ENCODE assay signal across 9 cellular contexts in the genomic region with DNA sequence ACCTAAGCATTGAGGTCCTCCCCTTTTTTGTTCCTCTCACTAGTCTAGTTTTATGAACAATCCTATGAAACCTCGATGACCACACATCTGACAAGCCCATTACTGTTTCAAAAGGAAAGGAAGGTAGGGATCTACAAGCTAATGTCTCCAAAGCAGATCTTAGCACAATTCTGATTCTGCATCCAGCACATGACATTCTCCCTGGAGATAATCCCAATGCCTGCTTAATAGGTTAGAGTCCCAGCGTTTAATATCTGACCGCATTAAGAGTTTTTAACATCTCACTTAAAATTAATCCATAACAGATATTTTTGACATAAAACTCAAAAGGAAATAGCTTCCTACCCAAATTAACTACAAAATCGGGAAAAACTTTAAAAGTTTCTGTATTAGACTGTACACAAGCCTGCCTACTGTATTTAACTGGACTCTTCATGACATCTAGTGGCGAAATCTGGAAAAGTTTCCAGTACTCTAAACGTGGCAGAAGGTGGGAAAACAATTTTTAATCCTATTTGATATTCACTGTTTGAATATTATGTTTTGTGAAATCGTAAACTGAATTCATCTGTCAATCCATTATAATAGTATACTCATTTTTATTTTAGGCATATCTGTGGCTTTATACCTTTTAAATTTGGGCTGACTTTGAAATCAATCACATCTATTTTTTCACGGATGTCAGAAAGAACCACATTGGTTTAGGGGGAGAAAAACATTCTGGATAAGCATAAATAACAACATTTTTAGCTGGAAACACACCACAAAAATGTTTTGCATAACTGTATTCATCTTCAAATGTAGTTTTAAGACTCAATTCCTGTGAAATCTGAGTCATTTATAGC.
DNase-seq lines count a peak whose midpoint lies in the region; ATAC-seq, FAIRE-seq and TF ChIP-seq lines count a peak whose summit lies in the region.
"Had no signal": no experiment of that assay in that cellular context is flagged by ENCODE, and none has a peak within 500 bp of the region (broad histone marks: within the 10 kb centered on the region; RNA-seq: fewer than 3 reads in every experiment).

No MANE protein-coding gene starts in this region.

- DNase-seq in activated CD4-positive, alpha-beta T cell treated with anti-CD3 and anti-CD28 coated beads, Interleukin-2, amount 10 ng/mL, durations not matched to agents 7 days and 5 days = peak; percentile 19
- no peak for DNase-seq in activated CD4-positive, alpha-beta T cell treated with anti-CD3 and anti-CD28 coated beads for 1 hour
- peak; percentile 48 for DNase-seq in HT1080 (ENCODE audit: low read depth)
- peak; percentile 13 for DNase-seq in NT2/D1 (ENCODE audit: low read depth, low spot score)
- no peak for DNase-seq in H1 (ENCODE audit: low read depth in 1 of 2, low spot score in 2 of 2)
- DNase-seq in midbrain (lab: John Stamatoyannopoulos, UW) = peak; percentile 74
- no peak for DNase-seq in GF-D8 (lab: John Stamatoyannopoulos, UW)

- no peak overlapping the region for H2AK5ac ChIP-seq in H1 (ENCODE audit: low read depth, low read length)

- H4K91ac ChIP-seq in H1 (replicated peaks; ENCODE audit: insufficient read length, low read length) = no peak overlapping the region

- H3K23me2 ChIP-seq in H1 (ENCODE audit: low read depth, low read length) = no peaks in the 10 kb centered on the region

- no peak overlapping the region for H2BK120ac ChIP-seq in H1 (replicated peaks; ENCODE audit: low read depth, low read length)

- H3K27me3 Mint-ChIP-seq in activated CD4-positive, alpha-beta T cell treated with anti-CD3 and anti-CD28 coated beads, Interleukin-2, amount 10 ng/mL, durations not matched to agents 7 days and 5 days = peaks cover 8% of the 10 kb centered on the region

- H3K79me1 ChIP-seq in H1 (ENCODE audit: low read depth, low read length) = no peaks in the 10 kb centered on the region

- no peak overlapping the region for H3K4ac ChIP-seq in H1 (replicated peaks; ENCODE audit: insufficient read length, low read depth, low read length)

- no peak overlapping the region for H4K8ac ChIP-seq in H1 (ENCODE audit: extremely low read depth, insufficient read depth, low read length)

- no peaks in the 10 kb centered on the region for H3K36me3 Mint-ChIP-seq in activated CD4-positive, alpha-beta T cell treated with anti-CD3 and anti-CD28 coated beads, Interleukin-2, amount 10 ng/mL, durations not matched to agents 7 days and 5 days (ENCODE audit: low read depth)

- no peaks in the 10 kb centered on the region for H3K79me2 ChIP-seq in H1 (ENCODE audit: control insufficient read depth in 1 of 2, insufficient read depth in 2 of 2, low read length in 2 of 2)

- no peak overlapping the region for H3K14ac ChIP-seq in H1 (ENCODE audit: insufficient read length)

- WGBS in H1 (ENCODE audit: extremely low coverage in 1 of 2, insufficient coverage in 1 of 2, insufficient read length in 1 of 2, insufficient replicate concordance in 2 of 2, low coverage in 1 of 2, low lambda C conversion rate in 2 of 2, missing lambda C conversion rate in 1 of 2), 2 experiments = 59% methylated on average over 8 of the region's 8 CpGs; no CpG with 5 or more reads in 1 of the 2 experiments

- H2BK5ac ChIP-seq in H1 (ENCODE audit: low read depth, low read length) = no peak overlapping the region

- TF ChIP-seq RAD21 in H1 (IDR thresholded peaks at IDR 0.05 in 1 of 2, conservative IDR thresholded peaks at IDR 0.05 in 1 of 2; ENCODE audit: low read depth in 2 of 2, low read length in 2 of 2) = peak; percentile 81 to 83

- H2BK12ac ChIP-seq in H1 (ENCODE audit: low read depth, low read length) = no peak overlapping the region

- POLR2A ChIA-PET in activated CD4-positive, alpha-beta T cell treated with anti-CD3 and anti-CD28 coated beads, Interleukin-2, amount 10 ng/mL, durations not matched to agents 7 days and 5 days (lab: Charles Lee) = no interaction called here
- POLR2A ChIA-PET in H1 (lab: Charles Lee; ENCODE audit: partially characterized antibody) = no interaction called here

- H2BK15ac ChIP-seq in H1 (ENCODE audit: low read length) = no peak overlapping the region

- H2AFZ ChIP-seq in H1 (ENCODE audit: low read length) = no peak overlapping the region

- H3K4me3 ChIP-seq in NT2/D1 (ENCODE audit: insufficient read length, low read depth) (no peak overlapping the region), H1 (ENCODE audit: extremely low read depth in 1 of 4, insufficient read depth in 2 of 4, low read depth in 3 of 4, low read length in 4 of 4) (no peak overlapping the region)

- no peak overlapping the region for H4K5ac ChIP-seq in H1 (ENCODE audit: insufficient read length, low read depth, low read length)

- no peaks in the 10 kb centered on the region for H4K20me1 ChIP-seq in H1 (replicated peaks in 1 of 2; ENCODE audit: control insufficient read depth in 1 of 2, insufficient read depth in 2 of 2, low read length in 2 of 2)

- H3K27ac ChIP-seq in H1 (ENCODE audit: low read depth, low read length) = no peak overlapping the region

- peak; percentile 60 for FAIRE-seq in H1 (lab: Jason Lieb, UNC)

- CTCF ChIA-PET in activated CD4-positive, alpha-beta T cell treated with anti-CD3 and anti-CD28 coated beads, Interleukin-2, amount 10 ng/mL, durations not matched to agents 7 days and 5 days (lab: Charles Lee) = interaction anchor here (0.7 to 1.5 kb wide), 3 partner anchors 621 to 1341 kb away, joined by 3 read pairs; no protein-coding TSS in a partner anchor
- CTCF ChIA-PET in H1 (lab: Charles Lee; ENCODE audit: partially characterized antibody) = interaction anchor here (0.6 to 3.4 kb wide), 29 partner anchors 9 to 1898 kb away, joined by 3 to 22 read pairs (median 3); no protein-coding TSS in a partner anchor

- no peak overlapping the region for H3K4me3 Mint-ChIP-seq in activated CD4-positive, alpha-beta T cell treated with anti-CD3 and anti-CD28 coated beads, Interleukin-2, amount 10 ng/mL, durations not matched to agents 7 days and 5 days
- H3K4me3 Mint-ChIP-seq: activated naive CD4-positive, alpha-beta T cell treated with anti-CD3 and anti-CD28 coated beads, Interleukin-2, amount 50 U/mL, for 24 hours had no signal

- H3K56ac ChIP-seq in H1 (replicated peaks; ENCODE audit: insufficient read length, low read depth, low read length) = no peak overlapping the region

- ATAC-seq in GM21786 (IDR thresholded peaks at IDR 0.05; ENCODE audit: unreplicated experiment) = no peak

- no peak overlapping the region for H3K18ac ChIP-seq in H1 (ENCODE audit: extremely low read depth, low read length)

- H3K9me3 ChIP-seq in NT2/D1 (ENCODE audit: insufficient read depth, low read length) (no peaks in the 10 kb centered on the region), H1 (ENCODE audit: insufficient read depth in 2 of 2, low read depth in 1 of 2, low read length in 1 of 2) (no peaks in the 10 kb centered on the region)

- H3K9me3 Mint-ChIP-seq in activated CD4-positive, alpha-beta T cell treated with anti-CD3 and anti-CD28 coated beads, Interleukin-2, amount 10 ng/mL, durations not matched to agents 7 days and 5 days = no peaks in the 10 kb centered on the region

- H3K9ac ChIP-seq in NT2/D1 (ENCODE audit: insufficient read length, low read depth) (no peak overlapping the region), H1 (replicated peaks in 1 of 4; ENCODE audit: extremely low read depth in 1 of 4, low read depth in 3 of 4, low read length in 3 of 4) (no peak overlapping the region)

- H3K23ac ChIP-seq in H1 (ENCODE audit: insufficient read length) = no peak overlapping the region

- peak in 2 of 3 experiments; percentile 41 to 51; a peak in 2 of 4 replicates for TF ChIP-seq CTCF in H1 (IDR thresholded peaks at IDR 0.05; ENCODE audit: control extremely low read depth in 1 of 3, insufficient read depth in 1 of 3, low read depth in 1 of 3, low read length in 3 of 3)

- H3K27me3 ChIP-seq in NT2/D1 (ENCODE audit: insufficient read depth, insufficient read length) (no peaks in the 10 kb centered on the region), H1 (replicated peaks in 1 of 4; ENCODE audit: control insufficient read depth in 3 of 4, extremely low read depth in 1 of 4, insufficient read depth in 3 of 4, low read length in 3 of 4) (no peaks in the 10 kb centered on the region)

- H3K4me2 ChIP-seq in H1 (ENCODE audit: insufficient read depth in 1 of 2, low read depth in 2 of 2, low read length in 2 of 2) = no peak overlapping the region

- no peaks in the 10 kb centered on the region for H3K36me3 ChIP-seq in NT2/D1 (ENCODE audit: insufficient read depth, insufficient read length, low read length)
- no peaks in the 10 kb centered on the region for H3K36me3 ChIP-seq in H1 (ENCODE audit: control insufficient read depth in 2 of 4, insufficient read depth in 4 of 4, low read length in 3 of 4)

- H2BK20ac ChIP-seq in H1 (ENCODE audit: low read length) = no peak overlapping the region

- no peak for TF ChIP-seq EP300 in H1 (IDR thresholded peaks at IDR 0.05; ENCODE audit: borderline replicate concordance in 1 of 2, low read depth in 2 of 2, low read length in 2 of 2)

- TF ChIP-seq POLR2A in H1 (IDR thresholded peaks at IDR 0.05; ENCODE audit: control extremely low read depth in 1 of 2, low read depth in 2 of 2, low read length in 2 of 2) = no peak

- H3K27ac Mint-ChIP-seq in activated CD4-positive, alpha-beta T cell treated with anti-CD3 and anti-CD28 coated beads, Interleukin-2, amount 10 ng/mL, durations not matched to agents 7 days and 5 days = no peak overlapping the region
- H3K27ac Mint-ChIP-seq: activated naive CD4-positive, alpha-beta T cell treated with anti-CD3 and anti-CD28 coated beads, Interleukin-2, amount 50 U/mL, for 24 hours had no signal

- H3K4me1 ChIP-seq in NT2/D1 (ENCODE audit: insufficient read depth, insufficient read length) = no peaks in the 10 kb centered on the region
- H3K4me1 ChIP-seq in H1 (replicated peaks in 1 of 4; ENCODE audit: control insufficient read depth in 3 of 4, insufficient read depth in 4 of 4, low read length in 3 of 4) = peaks cover 0 to 2% (median 0%) of the 10 kb centered on the region in 4 experiments; a peak in 2 of 7 replicates

- H3K4me1 Mint-ChIP-seq in activated CD4-positive, alpha-beta T cell treated with anti-CD3 and anti-CD28 coated beads, Interleukin-2, amount 10 ng/mL, durations not matched to agents 7 days and 5 days = no peaks in the 10 kb centered on the region
- H3K4me1 Mint-ChIP-seq: activated naive CD4-positive, alpha-beta T cell treated with anti-CD3 and anti-CD28 coated beads, Interleukin-2, amount 50 U/mL, for 24 hours had no signal

TF ChIP-seq in H1, 55 proteins besides CTCF, POLR2A, EP300 and RAD21:
- peak; percentile 16; the same call in 1 of the 2 replicates for TF ChIP-seq E2F6 (IDR thresholded peaks at IDR 0.05)
- TF ChIP-seq TAF7 (optimal IDR thresholded peaks at IDR 0.05; ENCODE audit: borderline replicate concordance, low read depth, low read length) = no peak

Comparison
In these comparisons a context has a peak if more than half of its experiments do, and no peak if none do; other contexts are left out.
1. DNase-seq: peak in activated CD4-positive, alpha-beta T cell treated with anti-CD3 and anti-CD28 coated beads, Interleukin-2, amount 10 ng/mL, durations not matched to agents 7 days and 5 days (single experiment), HT1080 (single experiment), NT2/D1 (single experiment) and midbrain (single experiment); none in activated CD4-positive, alpha-beta T cell treated with anti-CD3 and anti-CD28 coated beads for 1 hour (single experiment), H1 (0 of 2) and GF-D8 (single experiment).